In genomic region chr9:34380034-34380510, GRCh38 we compare ENCODE assay signal across 8 cellular contexts. TPM values are rescaled to one million over a fixed set of nuclear protein-coding genes. Genes with fewer than 3 reads are reported as not detected.
A peak's percentile ranks its signal among the peaks of the same experiment; 100 is the strongest.
DNase-seq lines count a peak whose midpoint lies in the region; ATAC-seq and TF ChIP-seq lines count a peak whose summit lies in the region.

No MANE protein-coding gene starts in this region.

- H3K4me1 ChIP-seq in left ventricle myocardium inferior (peaks cover 56% of the 10 kb centered on the region), gastrocnemius medialis (peaks cover 24 to 33% of the 10 kb centered on the region in 2 donors)

- H3K27me3 Mint-ChIP-seq in activated CD4-positive, alpha-beta memory T cell treated with anti-CD3 and anti-CD28 coated beads, Interleukin-2, amount 10 ng/mL, durations not matched to agents 7 days and 5 days = peaks cover 12% of the 10 kb centered on the region

- H3K27me3 ChIP-seq in H7 (ENCODE audit: control insufficient read depth, insufficient read depth, low read length) (peaks cover 26% of the 10 kb centered on the region), left ventricle myocardium inferior (ENCODE audit: low read depth) (no peaks in the 10 kb centered on the region), gastrocnemius medialis (no peaks in the 10 kb centered on the region)

- no peak for ATAC-seq in gastrocnemius medialis
- no peak for ATAC-seq in HG03097 (IDR thresholded peaks at IDR 0.05; ENCODE audit: low FRiP score, unreplicated experiment)
- ATAC-seq in HG03342 (IDR thresholded peaks at IDR 0.05; ENCODE audit: unreplicated experiment) = no peak
- ATAC-seq in GM18519 (IDR thresholded peaks at IDR 0.05; ENCODE audit: low FRiP score, unreplicated experiment) = no peak

- CTCF ChIA-PET in activated CD4-positive, alpha-beta memory T cell treated with anti-CD3 and anti-CD28 coated beads, Interleukin-2, amount 10 ng/mL, durations not matched to agents 7 days and 5 days (lab: Charles Lee) = interaction anchor here (1.3 to 7.0 kb wide), 4 partner anchors 24 to 125 kb away, joined by 4 to 109 read pairs (median 7); no protein-coding TSS in a partner anchor

- TF ChIP-seq POLR2A in gastrocnemius medialis (IDR thresholded peaks at IDR 0.05) = no peak

- intact Hi-C loops in left ventricle myocardium inferior (cut with micrococcal nuclease) (no loop called here), gastrocnemius medialis (cut with DNase I; ENCODE audit: low total_unique reads) (loop anchor here (5.0 kb wide), 1 partner anchor 77 kb away; the partner anchor contains the start of genes DNAI1 and FAM219A)

- H3K9me3 ChIP-seq in left ventricle myocardium inferior (replicated peaks) (no peaks in the 10 kb centered on the region), gastrocnemius medialis (no peaks in the 10 kb centered on the region)

- H3K27ac ChIP-seq in left ventricle myocardium inferior (replicated peaks) (peak overlapping the region; percentile 88), gastrocnemius medialis (peak overlapping the region; percentile 40 to 75 (median 64))

- H3K36me3 Mint-ChIP-seq in activated CD4-positive, alpha-beta memory T cell treated with anti-CD3 and anti-CD28 coated beads, Interleukin-2, amount 10 ng/mL, durations not matched to agents 7 days and 5 days (ENCODE audit: low read depth) = no peaks in the 10 kb centered on the region

- peak overlapping the region; percentile 23 for H3K27ac Mint-ChIP-seq in activated CD4-positive, alpha-beta memory T cell treated with anti-CD3 and anti-CD28 coated beads, Interleukin-2, amount 10 ng/mL, durations not matched to agents 7 days and 5 days

- DNase-seq in H7 (peak; percentile 71), left ventricle myocardium inferior (no peak), gastrocnemius medialis (no peak), dedifferentiated amniotic fluid mesenchymal stem cell (ENCODE audit: extremely low spot score) (no peak)
- DNase-seq in activated CD4-positive, alpha-beta memory T cell treated with anti-CD3 and anti-CD28 coated beads, Interleukin-2, amount 10 ng/mL, durations not matched to agents 7 days and 5 days = no peak

- H3K4me3 ChIP-seq in H7 (ENCODE audit: insufficient read depth, low read depth, low read length) (peak overlapping the region; percentile 54), left ventricle myocardium inferior (peak overlapping the region; percentile 81), gastrocnemius medialis (peak overlapping the region; percentile 62 to 73 (median 68))

- H3K36me3 ChIP-seq in H7 (replicated peaks; ENCODE audit: control insufficient read depth, insufficient read depth, low read length) = no peaks in the 10 kb centered on the region
- no peaks in the 10 kb centered on the region for H3K36me3 ChIP-seq in left ventricle myocardium inferior
- no peaks in the 10 kb centered on the region for H3K36me3 ChIP-seq in gastrocnemius medialis

- peak overlapping the region; percentile 80 for H3K4me3 Mint-ChIP-seq in activated CD4-positive, alpha-beta memory T cell treated with anti-CD3 and anti-CD28 coated beads, Interleukin-2, amount 10 ng/mL, durations not matched to agents 7 days and 5 days

- in situ Hi-C loops in gastrocnemius medialis (cut with MboI; ENCODE audit: low sequenced_read_pairs in 4 of 4) = no loop called here

- TF ChIP-seq CTCF in left ventricle myocardium inferior (IDR thresholded peaks at IDR 0.05; ENCODE audit: borderline replicate concordance) (no peak), gastrocnemius medialis (IDR thresholded peaks at IDR 0.05 in 4 of 5, conservative IDR thresholded peaks at IDR 0.05 in 1 of 5) (no peak)

- peaks cover 45% of the 10 kb centered on the region for H3K4me1 Mint-ChIP-seq in activated CD4-positive, alpha-beta memory T cell treated with anti-CD3 and anti-CD28 coated beads, Interleukin-2, amount 10 ng/mL, durations not matched to agents 7 days and 5 days

- POLR2A ChIA-PET in activated CD4-positive, alpha-beta memory T cell treated with anti-CD3 and anti-CD28 coated beads, Interleukin-2, amount 10 ng/mL, durations not matched to agents 7 days and 5 days (lab: Charles Lee) = interaction anchor here (1.0 to 1.8 kb wide), 2 partner anchors 50 to 52 kb away, joined by 3 to 9 read pairs; no protein-coding TSS in a partner anchor

- H3K9me3 Mint-ChIP-seq in activated CD4-positive, alpha-beta memory T cell treated with anti-CD3 and anti-CD28 coated beads, Interleukin-2, amount 10 ng/mL, durations not matched to agents 7 days and 5 days = no peaks in the 10 kb centered on the region

RNA-seq across cellular contexts. Expression of gene MYORG, which starts 3.4 kb away (rescaled TPM):
- total RNA-seq in H7 (2014; rRNA removed; shearing (Covaris generic)) = 12.3 and 19.8 TPM in 2 replicates
- 1 to 10 TPM; 2.7 to 4.7 TPM for total RNA-seq in activated CD4-positive, alpha-beta memory T cell treated with anti-CD3 and anti-CD28 coated beads, Interleukin-2, amount 10 ng/mL, durations not matched to agents 7 days and 5 days
- total RNA-seq in left ventricle myocardium inferior (6.3 TPM), gastrocnemius medialis (100 to 1,000 TPM in 1 of 4 donors, 10 to 100 TPM in 2, 1 to 10 TPM in 1; 8.6 to 149 (median 49.5) TPM)

RNA-seq across cellular contexts. Expression of gene NUDT2, which starts 50.7 kb away (rescaled TPM):
- 28.6 and 32.4 TPM in 2 replicates for total RNA-seq in H7 (2014; rRNA removed; shearing (Covaris generic))
- total RNA-seq in activated CD4-positive, alpha-beta memory T cell treated with anti-CD3 and anti-CD28 coated beads, Interleukin-2, amount 10 ng/mL, durations not matched to agents 7 days and 5 days = 10 to 100 TPM; 33.3 to 35.0 TPM
- total RNA-seq in left ventricle myocardium inferior (22.2 TPM), gastrocnemius medialis (10 to 100 TPM in 3 of 4 donors, 1 to 10 TPM in 1; 8.2 to 19.9 (median 16.1) TPM)

RNA-seq across cellular contexts. Expression of gene KIF24, which starts 51.0 kb away (rescaled TPM):
- total RNA-seq in H7 (2014; rRNA removed; shearing (Covaris generic)) = 4.5 and 4.7 TPM in 2 replicates
- total RNA-seq in activated CD4-positive, alpha-beta memory T cell treated with anti-CD3 and anti-CD28 coated beads, Interleukin-2, amount 10 ng/mL, durations not matched to agents 7 days and 5 days = 1 to 10 TPM; 8.4 to 8.6 TPM
- 0.63 TPM for total RNA-seq in left ventricle myocardium inferior
- total RNA-seq in gastrocnemius medialis = under 1 TPM; 0.13 to 0.68 (median 0.50) TPM
